ENCODE assay signal across 9 cellular contexts in the genomic region with DNA sequence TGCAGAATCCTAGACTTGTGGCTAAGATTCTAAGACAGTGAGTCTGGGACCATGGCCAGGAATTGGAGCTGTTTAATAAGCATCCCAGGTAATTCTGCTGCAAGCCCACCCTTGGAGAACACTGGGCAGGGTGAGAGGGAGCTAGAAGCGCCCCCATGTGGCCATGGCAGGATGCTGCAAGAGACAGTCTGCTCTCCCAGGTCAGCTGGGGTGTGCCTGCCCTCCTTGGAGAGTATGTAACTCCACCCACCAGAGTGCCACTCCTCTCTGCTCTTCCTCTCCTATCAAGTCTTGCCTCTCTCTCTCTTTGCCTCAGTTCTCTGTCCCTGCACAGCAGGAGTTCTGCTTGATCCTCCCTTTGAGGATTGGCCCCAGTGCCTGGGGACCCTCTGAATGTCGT. TPM values are rescaled to one million over a fixed set of nuclear protein-coding genes. Genes with fewer than 3 reads are reported as not detected.
DNase-seq lines count a peak whose midpoint lies in the region; ATAC-seq, FAIRE-seq and TF ChIP-seq lines count a peak whose summit lies in the region.
"Had no signal": no experiment of that assay in that cellular context is flagged by ENCODE, and none has a peak within 500 bp of the region (broad histone marks: within the 10 kb centered on the region; RNA-seq: fewer than 3 reads in every experiment).

No MANE protein-coding gene starts in this region.

- H3K4me3 Mint-ChIP-seq in chondrocyte (ENCODE audit: unreplicated experiment) = no peak overlapping the region
- H3K4me3 Mint-ChIP-seq in osteocyte (ENCODE audit: unreplicated experiment) = no peak overlapping the region
- H3K4me3 Mint-ChIP-seq: dendritic cell treated with granulocyte-macrophage colony-stimulating factor and Interleukin-4, amounts not matched to agents 40 ng/mL and 50 ng/mL, for 4 days had no signal

- H3K4me1 Mint-ChIP-seq in chondrocyte (ENCODE audit: low read depth) = peaks cover 14% of the 10 kb centered on the region
- peaks cover 14% of the 10 kb centered on the region for H3K4me1 Mint-ChIP-seq in osteocyte (ENCODE audit: unreplicated experiment)

- H3K27me3 Mint-ChIP-seq in chondrocyte (ENCODE audit: low read depth) (no peaks in the 10 kb centered on the region), osteocyte (ENCODE audit: unreplicated experiment) (no peaks in the 10 kb centered on the region)

- no peaks in the 10 kb centered on the region for H3F3A ChIP-seq in Loucy (ENCODE audit: low read depth)

- H3K9me3 ChIP-seq in Loucy (ENCODE audit: insufficient read depth, low read depth, low read length) = no peaks in the 10 kb centered on the region
- H3K9me3 ChIP-seq in HAP-1 = no peaks in the 10 kb centered on the region

- no peak overlapping the region for H3K4me2 ChIP-seq in Loucy (ENCODE audit: low read depth, low read length, poor library complexity, severe bottlenecking)

- no peak overlapping the region for H3K4me3 ChIP-seq in Loucy (ENCODE audit: low read length, poor library complexity, severe bottlenecking)
- H3K4me3 ChIP-seq in HAP-1 = no peak overlapping the region

- in situ Hi-C loops in HAP-1 (cut with MboI; ENCODE audit: low sequenced_read_pairs) = no loop called here

- no peak for TF ChIP-seq POLR2A in GM12892 (IDR thresholded peaks at IDR 0.05; ENCODE audit: low read depth, low read length)

- no peaks in the 10 kb centered on the region for H3K9me2 ChIP-seq in Loucy (replicated peaks; ENCODE audit: low read depth, low read length)

- no peaks in the 10 kb centered on the region for H4K20me1 ChIP-seq in Loucy (ENCODE audit: insufficient read depth, low read length, poor library complexity, severe bottlenecking)

- H2AFZ ChIP-seq in Loucy (ENCODE audit: low read length) = peak overlapping the region; percentile 67

- H3K27ac Mint-ChIP-seq in chondrocyte (ENCODE audit: unreplicated experiment) (no peak overlapping the region), osteocyte (ENCODE audit: unreplicated experiment) (no peak overlapping the region)
- H3K27ac Mint-ChIP-seq: dendritic cell treated with granulocyte-macrophage colony-stimulating factor and Interleukin-4, amounts not matched to agents 40 ng/mL and 50 ng/mL, for 4 days had no signal

- H3K36me3 Mint-ChIP-seq in chondrocyte (ENCODE audit: low read depth) (peaks cover 4% of the 10 kb centered on the region), osteocyte (ENCODE audit: unreplicated experiment) (peaks cover 2% of the 10 kb centered on the region)

- ATAC-seq in GM21723 (IDR thresholded peaks at IDR 0.05; ENCODE audit: unreplicated experiment) (no peak), left colon (no peak), GM21717 (IDR thresholded peaks at IDR 0.05; ENCODE audit: unreplicated experiment) (no peak)

- no peak for FAIRE-seq in GM12892 (lab: Jason Lieb, UNC)

- no peak overlapping the region for H3K9ac ChIP-seq in Loucy (ENCODE audit: low read depth, low read length, poor library complexity, severe bottlenecking)

- H3K36me3 ChIP-seq in Loucy (ENCODE audit: insufficient read depth, low read length) (no peaks in the 10 kb centered on the region), HAP-1 (replicated peaks) (no peaks in the 10 kb centered on the region)

- intact Hi-C loops in left colon (cut with DNase I, micrococcal nuclease) = no loop called here

- H3K79me2 ChIP-seq in Loucy (ENCODE audit: insufficient read depth, low read length) = no peaks in the 10 kb centered on the region

- H3K27me3 ChIP-seq in Loucy (ENCODE audit: insufficient read depth, low read length, poor library complexity, severe bottlenecking) = no peaks in the 10 kb centered on the region
- H3K27me3 ChIP-seq in HAP-1 (ENCODE audit: low read depth) = no peaks in the 10 kb centered on the region

- TF ChIP-seq CTCF in Loucy (conservative IDR thresholded peaks at IDR 0.05; ENCODE audit: low read length) (peak; percentile 96), chondrocyte (IDR thresholded peaks at IDR 0.05) (peak; percentile 77), osteocyte (IDR thresholded peaks at IDR 0.05) (peak; percentile 53)

- DNase-seq in GM12892 (ENCODE audit: insufficient read length) (peak; percentile 38), chondrocyte (ENCODE audit: low spot score) (no peak), osteocyte (ENCODE audit: extremely low spot score, unreplicated experiment) (no peak), left colon (no peak), HAP-1 (ENCODE audit: low spot score in 2 of 2) (no peak)

- peaks cover 3% of the 10 kb centered on the region for H3K9me3 Mint-ChIP-seq in chondrocyte (ENCODE audit: low read depth)
- H3K9me3 Mint-ChIP-seq in osteocyte (ENCODE audit: unreplicated experiment) = peaks cover 6% of the 10 kb centered on the region

- H3K4me1 ChIP-seq in Loucy (ENCODE audit: insufficient read depth, low read length, poor library complexity, severe bottlenecking) = no peaks in the 10 kb centered on the region
- no peaks in the 10 kb centered on the region for H3K4me1 ChIP-seq in HAP-1

RNA-seq across cellular contexts. Expression of gene RCVRN, which starts 14.9 kb away (rescaled TPM):
- polyA plus RNA-seq in GM12892 (2012; ENCODE audit: missing spikeins) = 0.13 TPM
- not detected in 3 replicates for total RNA-seq in chondrocyte
- 0.34 TPM in 1 of 2 replicates, not detected in the other for total RNA-seq in osteocyte
- under 1 TPM in 1 of 2 donors, not detected in 1; 0.28 TPM for total RNA-seq in left colon
